Comparison of ENCODE assay signal across 19 cellular contexts in genomic region chr22:40541300-40541699, GRCh38.
DNase-seq lines count a peak whose midpoint lies in the region; ATAC-seq and TF ChIP-seq lines count a peak whose summit lies in the region.
"Had no signal": no experiment of that assay in that cellular context is flagged by ENCODE, and none has a peak within 500 bp of the region (broad histone marks: within the 10 kb centered on the region; RNA-seq: fewer than 3 reads in every experiment).

No MANE protein-coding gene starts in this region.

- intact Hi-C loops in psoas muscle (cut with DNase I) = no loop called here

- no peaks in the 10 kb centered on the region for H3K27me3 ChIP-seq in psoas muscle (ENCODE audit: insufficient read depth in 3 of 3, low read length in 2 of 3)
- H3K27me3 ChIP-seq: cardiac muscle cell, neutrophil had no signal

- peaks cover 16% of the 10 kb centered on the region for H3K4me1 Mint-ChIP-seq in T-helper 17 cell

- no peaks in the 10 kb centered on the region for H3K27me3 Mint-ChIP-seq in T-helper 17 cell

- H3K27ac Mint-ChIP-seq in T-helper 17 cell = no peak overlapping the region

- no peaks in the 10 kb centered on the region for H3K4me1 ChIP-seq in psoas muscle

- DNase-seq in activated CD4-positive, alpha-beta T cell treated with anti-CD3 and anti-CD28 coated beads for 48 hours = peak; percentile 18
- DNase-seq in activated CD4-positive, alpha-beta T cell treated with anti-CD3 and anti-CD28 coated beads, Interleukin-2, amount 50 U/mL, for 48 hours = no peak
- peak; percentile 44 for DNase-seq in GM13976 (ENCODE audit: low spot score)
- DNase-seq in T-helper 17 cell = no peak
- peak; percentile 19 for DNase-seq in glomerular visceral epithelial cell (ENCODE audit: extremely low spot score)
- no peak for DNase-seq in dermis blood vessel endothelial cell
- no peak for DNase-seq in psoas muscle
- DNase-seq: ACHN; DMS53; effector memory CD4-positive, alpha-beta T cell; left cardiac atrium; NCI-H187; NCI-H510A; OCI-M1; right cardiac atrium; SK-N-SH had no signal

- H3K27ac ChIP-seq in psoas muscle = no peak overlapping the region
- H3K27ac ChIP-seq: cardiac muscle cell, neutrophil had no signal

- H3K9me3 ChIP-seq in T-helper 17 cell (ENCODE audit: control insufficient read depth, low read length, poor library complexity, severe bottlenecking) (no peaks in the 10 kb centered on the region), psoas muscle (no peaks in the 10 kb centered on the region)
- H3K9me3 ChIP-seq: neutrophil, SK-N-SH had no signal

- no peak overlapping the region for H3K4me3 Mint-ChIP-seq in T-helper 17 cell

- TF ChIP-seq CTCF in GM13976 (IDR thresholded peaks at IDR 0.05; ENCODE audit: borderline replicate concordance, control extremely low read depth, extremely low read depth, insufficient read depth, missing control alignments) = no peak
- no peak for TF ChIP-seq CTCF in psoas muscle (IDR thresholded peaks at IDR 0.05)

- in situ Hi-C loops in GM13976 (cut with MboI; ENCODE audit: low sequenced_read_pairs, unreplicated experiment) = no loop called here

- WGBS in psoas muscle, 3 donors = 78 to 80% (median 78%) methylated on average over 2 of the region's 2 CpGs

- H3K4me3 ChIP-seq in psoas muscle = no peak overlapping the region
- H3K4me3 ChIP-seq: cardiac muscle cell had no signal

- H3K36me3 Mint-ChIP-seq in T-helper 17 cell (ENCODE audit: low read depth) = peaks cover 3% of the 10 kb centered on the region

- peak; percentile 32 for ATAC-seq in T-helper 17 cell
- no peak for ATAC-seq in psoas muscle
- ATAC-seq in HG03108 (IDR thresholded peaks at IDR 0.05; ENCODE audit: unreplicated experiment) = no peak
- ATAC-seq: left cardiac atrium, right cardiac atrium had no signal

- peaks cover 0 to 8% of the 10 kb centered on the region in 2 donors for H3K36me3 ChIP-seq in psoas muscle (ENCODE audit: insufficient read depth in 1 of 2, low read depth in 1 of 2)
- H3K36me3 ChIP-seq: cardiac muscle cell had no signal

Comparison
In these comparisons a context has a peak if more than half of its experiments do, and no peak if none do; other contexts are left out.
1. DNase-seq: peak in activated CD4-positive, alpha-beta T cell treated with anti-CD3 and anti-CD28 coated beads for 48 hours (single experiment), GM13976 (single experiment) and glomerular visceral epithelial cell (single experiment); none in activated CD4-positive, alpha-beta T cell treated with anti-CD3 and anti-CD28 coated beads, Interleukin-2, amount 50 U/mL, for 48 hours (0 of 2), T-helper 17 cell (0 of 3), dermis blood vessel endothelial cell (single experiment) and psoas muscle (0 of 2).